8 cellular contexts compared by ENCODE assay signal in genomic region chr12:106342397-106343212, GRCh38. TPM values are rescaled to one million over a fixed set of nuclear protein-coding genes. Genes with fewer than 3 reads are reported as not detected.
A peak's percentile ranks its signal among the peaks of the same experiment; 100 is the strongest.
DNase-seq lines count a peak whose midpoint lies in the region; ATAC-seq and TF ChIP-seq lines count a peak whose summit lies in the region.

No MANE protein-coding gene starts in this region.

- H3K9me3 Mint-ChIP-seq in WTC11, result no peaks in the 10 kb centered on the region

- CTCF ChIA-PET in WTC11 (lab: Charles Lee), result no interaction called here

- ATAC-seq in thoracic aorta (ENCODE audit: insufficient number of reproducible peaks, low FRiP score, low read depth), result peak; percentile 70
- ATAC-seq in WTC11, result no peak

- no peak overlapping the region for H3K9ac ChIP-seq in liver (ENCODE audit: low read depth in 1 of 2, low read length in 2 of 2)

- H3K27me3 ChIP-seq in liver (ENCODE audit: control insufficient read depth in 4 of 4, insufficient read depth in 4 of 4, low read length in 3 of 4) (no peaks in the 10 kb centered on the region), thoracic aorta (replicated peaks; ENCODE audit: insufficient read depth) (no peaks in the 10 kb centered on the region)

- POLR2A ChIA-PET in WTC11 (lab: Charles Lee), result no interaction called here

- TF ChIP-seq RAD21 in liver (IDR thresholded peaks at IDR 0.05), result no peak

- DNase-seq in HT1080 (ENCODE audit: low read depth), result peak; percentile 67
- DNase-seq in cardiac fibroblast (ENCODE audit: low read depth in 2 of 2), result peak; percentile 81 to 84
- DNase-seq in thoracic aorta (ENCODE audit: low spot score), result peak; percentile 44
- DNase-seq in NCI-H2029 (lab: John Stamatoyannopoulos, UW), result no peak
- DNase-seq in SHP77 (lab: John Stamatoyannopoulos, UW), result no peak
- no peak for DNase-seq in WTC11 (ENCODE audit: low spot score)
- DNase-seq in stimulated activated naive CD4-positive, alpha-beta T cell treated with Interleukin-2 at 50 U/mL for 16 hours (lab: John Stamatoyannopoulos, UW), result no peak

- H3K36me3 Mint-ChIP-seq in WTC11, result no peaks in the 10 kb centered on the region

- H3K4me3 ChIP-seq in cardiac fibroblast (replicated peaks in 1 of 2; ENCODE audit: low read depth in 2 of 2, low read length in 2 of 2) (peak overlapping the region in 1 of 2 donors; percentile 42), liver (ENCODE audit: low read depth in 1 of 3, low read length in 3 of 3) (no peak overlapping the region), thoracic aorta (peak overlapping the region; percentile 44)

- H3K9me3 ChIP-seq in liver (ENCODE audit: control insufficient read depth in 4 of 4, low read length in 3 of 4) (no peaks in the 10 kb centered on the region), thoracic aorta (no peaks in the 10 kb centered on the region)

- 24% methylated on average over 9 of the region's 9 CpGs for WGBS in liver

- no peaks in the 10 kb centered on the region for H3K36me3 ChIP-seq in liver (ENCODE audit: control insufficient read depth in 4 of 4, insufficient read depth in 3 of 4, low read depth in 1 of 4, low read length in 3 of 4)
- H3K36me3 ChIP-seq in thoracic aorta, result peaks cover 10% of the 10 kb centered on the region

- H3K27ac ChIP-seq in liver (ENCODE audit: low read depth in 1 of 2, low read length in 2 of 2) (peak overlapping the region; percentile 50 to 52), thoracic aorta (peak overlapping the region; percentile 21 to 35)

- no peaks in the 10 kb centered on the region for H3K27me3 Mint-ChIP-seq in WTC11 (ENCODE audit: low read depth)

- H3K4me1 Mint-ChIP-seq in WTC11, result 0 out of 2 replicates have a peak, but pooled peaks cover 3% of the 10 kb centered on the region

- H3K4me3 Mint-ChIP-seq in WTC11, result no peak overlapping the region

- TF ChIP-seq CTCF in cardiac fibroblast (IDR thresholded peaks at IDR 0.05; ENCODE audit: low read depth, low read length), result no peak
- no peak for TF ChIP-seq CTCF in liver (IDR thresholded peaks at IDR 0.05; ENCODE audit: low read depth, low read length, missing input control)
- TF ChIP-seq CTCF in thoracic aorta (IDR thresholded peaks at IDR 0.05), result no peak
- no peak for TF ChIP-seq CTCF in WTC11 (IDR thresholded peaks at IDR 0.05)

- no peak overlapping the region for H3K27ac Mint-ChIP-seq in WTC11

- peaks cover 2 to 14% (median 10%) of the 10 kb centered on the region in 4 donors for H3K4me1 ChIP-seq in liver (ENCODE audit: control insufficient read depth in 4 of 4, insufficient read depth in 4 of 4, low read length in 3 of 4)
- H3K4me1 ChIP-seq in thoracic aorta (ENCODE audit: control insufficient read depth in 1 of 2, low read depth in 2 of 2), result peaks cover 6 to 23% of the 10 kb centered on the region in 2 donors

TF ChIP-seq in liver, 16 proteins besides CTCF, POLR2A, EP300 and RAD21:
- TF ChIP-seq JUND (IDR thresholded peaks at IDR 0.05), result peak in 1 of 2 donors; percentile 41
- peak; percentile 14 for TF ChIP-seq YY1 (IDR thresholded peaks at IDR 0.05)
- no peak for TF ChIP-seq FOXA1 (IDR thresholded peaks at IDR 0.05)

TF ChIP-seq in WTC11, 78 proteins besides CTCF, POLR2A, EP300 and RAD21:
- TF ChIP-seq, protein P1, sequence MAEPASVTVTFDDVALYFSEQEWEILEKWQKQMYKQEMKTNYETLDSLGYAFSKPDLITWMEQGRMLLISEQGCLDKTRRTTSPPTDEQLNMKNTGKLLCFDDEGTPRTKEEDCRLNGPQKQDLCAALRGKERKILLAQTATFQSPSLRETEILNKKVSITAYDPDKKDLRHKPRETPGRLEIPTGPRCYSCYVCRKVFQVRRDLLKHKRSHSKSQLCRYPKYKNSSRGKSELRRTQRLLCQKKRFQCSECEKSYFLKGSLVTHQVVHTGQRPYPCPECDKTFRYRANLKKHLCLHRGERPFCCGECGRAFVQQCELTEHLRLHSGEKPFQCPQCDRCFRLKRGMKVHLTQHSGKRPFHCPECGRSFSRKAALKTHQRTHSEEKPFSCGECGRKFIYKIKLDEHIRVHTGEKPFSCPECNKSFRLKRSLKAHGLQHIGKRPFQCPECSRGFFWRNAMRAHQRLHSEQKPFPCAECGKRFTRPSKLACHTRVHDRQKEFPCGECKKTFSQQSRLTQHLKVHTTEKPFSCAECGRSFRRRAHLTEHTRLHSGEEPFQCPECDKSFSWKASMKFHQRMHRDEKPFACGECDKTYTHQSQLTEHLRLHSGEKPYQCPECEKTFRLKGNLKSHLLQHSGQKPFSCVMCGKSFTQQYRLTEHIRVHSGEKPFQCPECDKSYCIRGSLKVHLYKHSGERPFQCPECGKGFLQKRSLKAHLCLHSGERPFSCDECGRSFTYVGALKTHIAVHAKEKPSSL (CRISPR knock-in tag; conservative IDR thresholded peaks at IDR 0.05), result no peak
- TF ChIP-seq GTF2I (CRISPR knock-in tag; conservative IDR thresholded peaks at IDR 0.05), result no peak

RNA-seq across cellular contexts. Expression of gene POLR3B, which starts 14.9 kb away (rescaled TPM):
- 16.7 and 18.8 TPM in 2 replicates for total RNA-seq in HT1080 (2014; rRNA removed; shearing (Covaris generic))
- polyA plus RNA-seq in HT1080 (2015; cell fraction: cytosol; rRNA removed), result 10.5 and 13.9 TPM in 2 replicates
- 24.3 and 28.3 TPM in 2 replicates for polyA plus RNA-seq in HT1080 (2015; cell fraction: nucleus; rRNA removed)
- total RNA-seq in liver (10 to 100 TPM in 1 of 2 donors, 1 to 10 TPM in 1; 8.4 to 12.2 TPM), thoracic aorta (1 to 10 TPM; 7.7 to 7.8 TPM), WTC11 (2021) (9.0 to 10.2 TPM (median 9.4 TPM) in 3 replicates)
- polyA plus RNA-seq in liver, result 1 to 10 TPM; 5.4 to 5.6 TPM

RNA-seq across cellular contexts. Expression of gene TCP11L2, which starts 40.1 kb away (rescaled TPM):
- 1.7 and 2.0 TPM in 2 replicates for total RNA-seq in HT1080 (2014; rRNA removed; shearing (Covaris generic))
- 6.5 and 8.7 TPM in 2 replicates for polyA plus RNA-seq in HT1080 (2015; cell fraction: cytosol; rRNA removed)
- polyA plus RNA-seq in HT1080 (2015; cell fraction: nucleus; rRNA removed), result 25.6 and 35.8 TPM in 2 replicates
- total RNA-seq in liver (10 to 100 TPM in 1 of 2 donors, 1 to 10 TPM in 1; 9.2 to 98.1 TPM), thoracic aorta (10 to 100 TPM; 23.1 to 23.2 TPM), WTC11 (2021) (11.9 to 12.8 TPM (median 12.3 TPM) in 3 replicates)
- 1 to 10 TPM; 2.5 to 2.6 TPM for polyA plus RNA-seq in liver

Comparison
In these comparisons a context has a peak if more than half of its experiments do, and no peak if none do; other contexts are left out.
1. DNase-seq: peak in HT1080 (single experiment), cardiac fibroblast (2 of 2) and thoracic aorta (single experiment); none in NCI-H2029 (single experiment), SHP77 (0 of 2), WTC11 (single experiment) and stimulated activated naive CD4-positive, alpha-beta T cell treated with Interleukin-2 at 50 U/mL for 16 hours (single experiment).